In the genomic region with DNA sequence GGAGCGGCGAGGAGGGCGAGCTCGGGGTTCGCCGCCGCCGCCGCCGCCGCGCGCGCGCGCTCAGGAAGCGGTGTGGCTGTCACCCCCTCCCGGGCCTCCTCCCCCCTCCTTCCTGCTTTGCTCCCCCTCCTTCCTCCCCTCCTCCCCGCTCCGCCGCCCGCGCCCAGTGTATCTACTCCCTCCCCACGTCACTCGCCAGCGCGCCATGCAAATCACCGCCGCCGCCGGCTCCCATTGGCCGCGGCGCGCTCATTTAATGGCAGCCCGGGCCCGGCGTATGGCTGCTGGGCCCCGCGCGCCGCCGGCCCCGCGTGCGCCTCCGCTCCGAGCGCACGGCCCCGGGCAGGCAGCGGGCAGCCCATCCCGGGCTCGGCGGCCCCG, we compare ENCODE assay signal across 8 cellular contexts. TPM values are rescaled to one million over a fixed set of nuclear protein-coding genes. Genes with fewer than 3 reads are reported as not detected.
DNase-seq lines count a peak whose midpoint lies in the region; ATAC-seq, FAIRE-seq and TF ChIP-seq lines count a peak whose summit lies in the region.

No MANE protein-coding gene starts in this region.

- H3K9me3 ChIP-seq in HUES6 (ENCODE audit: control insufficient read depth, insufficient read depth, low read depth, low read length) (no peaks in the 10 kb centered on the region), H1 (ENCODE audit: insufficient read depth in 2 of 2, low read depth in 1 of 2, low read length in 1 of 2) (no peaks in the 10 kb centered on the region), subcutaneous abdominal adipose tissue (ENCODE audit: control insufficient read depth in 5 of 5, low read length in 5 of 5) (no peaks in the 10 kb centered on the region)

- no peak overlapping the region for H2AFZ ChIP-seq in H1 (ENCODE audit: low read length)

- no peak overlapping the region for H3K27ac Mint-ChIP-seq in activated CD4-positive, alpha-beta T cell treated with anti-CD3 and anti-CD28 coated beads for 36 hours
- H3K27ac Mint-ChIP-seq in neural crest cell (ENCODE audit: unreplicated experiment), result no peak overlapping the region

- no peak overlapping the region for H4K8ac ChIP-seq in H1 (ENCODE audit: extremely low read depth, insufficient read depth, low read length)

- H3K18ac ChIP-seq in H1 (ENCODE audit: extremely low read depth, low read length), result no peak overlapping the region; the same call in 1 of the 2 replicates

- ATAC-seq in activated CD4-positive, alpha-beta T cell treated with anti-CD3 and anti-CD28 coated beads for 36 hours, result peak; percentile 85
- ATAC-seq in HG03342 (IDR thresholded peaks at IDR 0.05; ENCODE audit: unreplicated experiment) (no peak), GM21825 (IDR thresholded peaks at IDR 0.05; ENCODE audit: unreplicated experiment) (no peak)

- peaks cover 14% of the 10 kb centered on the region for H3K36me3 Mint-ChIP-seq in activated CD4-positive, alpha-beta T cell treated with anti-CD3 and anti-CD28 coated beads for 36 hours (ENCODE audit: low read depth)
- peaks cover 16% of the 10 kb centered on the region for H3K36me3 Mint-ChIP-seq in neural crest cell (ENCODE audit: low read depth)

- DNase-seq in activated CD4-positive, alpha-beta T cell treated with anti-CD3 and anti-CD28 coated beads for 36 hours, result peak; percentile 87
- DNase-seq in H1 (ENCODE audit: low read depth in 1 of 2, low spot score in 2 of 2), result peak in 1 of 2 experiments; percentile 82
- DNase-seq in neural crest cell (ENCODE audit: low read depth, low spot score), result peak; percentile 89
- no peak for DNase-seq in EL

- H3K27me3 ChIP-seq in HUES6 (ENCODE audit: control insufficient read depth, insufficient read depth, low read length) (peaks cover 98% of the 10 kb centered on the region), H1 (replicated peaks in 1 of 4; ENCODE audit: control insufficient read depth in 3 of 4, extremely low read depth in 1 of 4, insufficient read depth in 3 of 4, low read length in 3 of 4) (peaks cover 83 to 95% (median 89%) of the 10 kb centered on the region in 4 experiments), subcutaneous abdominal adipose tissue (ENCODE audit: control insufficient read depth in 5 of 5, insufficient read depth in 4 of 5, low read length in 5 of 5) (peaks cover 44 to 71% (median 66%) of the 10 kb centered on the region in 5 donors)

- no peak for TF ChIP-seq POLR2A in H1 (IDR thresholded peaks at IDR 0.05; ENCODE audit: control extremely low read depth in 1 of 2, low read depth in 2 of 2, low read length in 2 of 2)

- peaks cover 63% of the 10 kb centered on the region for H3K27me3 Mint-ChIP-seq in activated CD4-positive, alpha-beta T cell treated with anti-CD3 and anti-CD28 coated beads for 36 hours
- H3K27me3 Mint-ChIP-seq in neural crest cell (ENCODE audit: low read depth), result peaks cover 73% of the 10 kb centered on the region

- no peaks in the 10 kb centered on the region for H3K79me1 ChIP-seq in H1 (ENCODE audit: low read depth, low read length)

- H3K79me2 ChIP-seq in H1 (ENCODE audit: control insufficient read depth in 1 of 2, insufficient read depth in 2 of 2, low read length in 2 of 2), result no peaks in the 10 kb centered on the region

- H3K14ac ChIP-seq in H1 (ENCODE audit: insufficient read length), result no peak overlapping the region

- H2BK12ac ChIP-seq in H1 (ENCODE audit: low read depth, low read length), result no peak overlapping the region

- no peak overlapping the region for H3K4ac ChIP-seq in H1 (replicated peaks; ENCODE audit: insufficient read length, low read depth, low read length)

- H3K36me3 ChIP-seq in HUES6 (ENCODE audit: control insufficient read depth, insufficient read depth, low read length) (no peaks in the 10 kb centered on the region), H1 (ENCODE audit: control insufficient read depth in 2 of 4, insufficient read depth in 4 of 4, low read length in 3 of 4) (peaks cover 0 to 10% (median 0%) of the 10 kb centered on the region in 4 experiments; a peak in 1 of 8 replicates), subcutaneous abdominal adipose tissue (ENCODE audit: control insufficient read depth in 5 of 5, insufficient read depth in 5 of 5, low read length in 5 of 5) (no peaks in the 10 kb centered on the region)

- 0 out of 3 replicates have a peak, but pooled peaks of 1 of the 2 experiments have one; percentile 4 for TF ChIP-seq EP300 in H1 (IDR thresholded peaks at IDR 0.05; ENCODE audit: borderline replicate concordance in 1 of 2, low read depth in 2 of 2, low read length in 2 of 2)

- no peak overlapping the region for H3K23ac ChIP-seq in H1 (ENCODE audit: insufficient read length)

- no peak overlapping the region for H2BK15ac ChIP-seq in H1 (ENCODE audit: low read length)

- CTCF ChIA-PET in activated CD4-positive, alpha-beta T cell treated with anti-CD3 and anti-CD28 coated beads for 36 hours (lab: Charles Lee), result no interaction called here
- CTCF ChIA-PET in H1 (lab: Charles Lee; ENCODE audit: partially characterized antibody), result interaction anchor here (0.7 to 2.9 kb wide), 4 partner anchors 36 to 377 kb away, joined by 3 to 16 read pairs (median 4); no protein-coding TSS in a partner anchor

- no peaks in the 10 kb centered on the region; the same call in 1 of the 2 replicates for H3K23me2 ChIP-seq in H1 (ENCODE audit: low read depth, low read length)

- H2BK5ac ChIP-seq in H1 (ENCODE audit: low read depth, low read length), result no peak overlapping the region

- no peak overlapping the region for H2BK120ac ChIP-seq in H1 (replicated peaks; ENCODE audit: low read depth, low read length)

- H3K4me3 Mint-ChIP-seq in activated CD4-positive, alpha-beta T cell treated with anti-CD3 and anti-CD28 coated beads for 36 hours, result no peak overlapping the region
- peak overlapping the region; percentile 86 for H3K4me3 Mint-ChIP-seq in neural crest cell

- no peak for TF ChIP-seq CTCF in H1 (IDR thresholded peaks at IDR 0.05; ENCODE audit: control extremely low read depth in 1 of 3, insufficient read depth in 1 of 3, low read depth in 1 of 3, low read length in 3 of 3)
- no peak for TF ChIP-seq CTCF in neural crest cell (conservative IDR thresholded peaks at IDR 0.05)

- H3K27ac ChIP-seq in HUES6 (ENCODE audit: low read depth, low read length) (no peak overlapping the region), H1 (ENCODE audit: low read depth, low read length) (no peak overlapping the region), subcutaneous abdominal adipose tissue (ENCODE audit: low read depth, low read length) (no peak overlapping the region)

- H3K9ac ChIP-seq in HUES6 (ENCODE audit: low read length), result no peak overlapping the region
- no peak overlapping the region for H3K9ac ChIP-seq in H1 (replicated peaks in 1 of 4; ENCODE audit: extremely low read depth in 1 of 4, low read depth in 3 of 4, low read length in 3 of 4)
- no peak overlapping the region for H3K9ac ChIP-seq in subcutaneous abdominal adipose tissue (ENCODE audit: low read length in 5 of 5)

- POLR2A ChIA-PET in activated CD4-positive, alpha-beta T cell treated with anti-CD3 and anti-CD28 coated beads for 36 hours (lab: Charles Lee), result no interaction called here
- POLR2A ChIA-PET in H1 (lab: Charles Lee; ENCODE audit: partially characterized antibody), result no interaction called here

- peaks cover 9 to 18% of the 10 kb centered on the region in 2 experiments for H4K20me1 ChIP-seq in H1 (replicated peaks in 1 of 2; ENCODE audit: control insufficient read depth in 1 of 2, insufficient read depth in 2 of 2, low read length in 2 of 2)

- H3K4me1 ChIP-seq in HUES6 (ENCODE audit: control insufficient read depth, insufficient read depth, low read length), result peaks cover 12% of the 10 kb centered on the region
- peaks cover 0 to 28% (median 10%) of the 10 kb centered on the region in 4 experiments; a peak in 6 of 7 replicates for H3K4me1 ChIP-seq in H1 (replicated peaks in 1 of 4; ENCODE audit: control insufficient read depth in 3 of 4, insufficient read depth in 4 of 4, low read length in 3 of 4)
- H3K4me1 ChIP-seq in subcutaneous abdominal adipose tissue (ENCODE audit: control insufficient read depth in 5 of 5, insufficient read depth in 5 of 5, low read length in 5 of 5), result peaks cover 0 to 24% (median 12%) of the 10 kb centered on the region in 5 donors

- H3K4me2 ChIP-seq in H1 (ENCODE audit: insufficient read depth in 1 of 2, low read depth in 2 of 2, low read length in 2 of 2), result peak overlapping the region; percentile 61 to 86

- peaks cover 3% of the 10 kb centered on the region for H3K9me3 Mint-ChIP-seq in activated CD4-positive, alpha-beta T cell treated with anti-CD3 and anti-CD28 coated beads for 36 hours (ENCODE audit: low read depth)
- no peaks in the 10 kb centered on the region for H3K9me3 Mint-ChIP-seq in neural crest cell

- no peak overlapping the region for H2AK5ac ChIP-seq in H1 (ENCODE audit: low read depth, low read length)

- H2BK20ac ChIP-seq in H1 (ENCODE audit: low read length), result no peak overlapping the region

- H4K5ac ChIP-seq in H1 (ENCODE audit: insufficient read length, low read depth, low read length), result no peak overlapping the region

- H3K4me1 Mint-ChIP-seq in activated CD4-positive, alpha-beta T cell treated with anti-CD3 and anti-CD28 coated beads for 36 hours, result peaks cover 11% of the 10 kb centered on the region
- peaks cover 58% of the 10 kb centered on the region for H3K4me1 Mint-ChIP-seq in neural crest cell

- WGBS in H1 (ENCODE audit: extremely low coverage in 1 of 2, insufficient coverage in 1 of 2, insufficient read length in 1 of 2, insufficient replicate concordance in 2 of 2, low coverage in 1 of 2, low lambda C conversion rate in 2 of 2, missing lambda C conversion rate in 1 of 2), 2 experiments, result 2% methylated on average over 15 of the region's 56 CpGs; no CpG with 5 or more reads in 1 of the 2 experiments

- no peak overlapping the region for H4K91ac ChIP-seq in H1 (replicated peaks; ENCODE audit: insufficient read length, low read length)

- intact Hi-C loops in activated CD4-positive, alpha-beta T cell treated with anti-CD3 and anti-CD28 coated beads for 36 hours (cut with DNase I, micrococcal nuclease), result loop anchor here in 1 of 2 experiments (2.0 kb wide), 1 partner anchor 520 kb away; no protein-coding TSS in a partner anchor

- TF ChIP-seq RAD21 in H1 (IDR thresholded peaks at IDR 0.05 in 1 of 2, conservative IDR thresholded peaks at IDR 0.05 in 1 of 2; ENCODE audit: low read depth in 2 of 2, low read length in 2 of 2), result no peak

- no peak overlapping the region for H3K56ac ChIP-seq in H1 (replicated peaks; ENCODE audit: insufficient read length, low read depth, low read length)

- no peak for FAIRE-seq in H1 (lab: Jason Lieb, UNC)

- H3K4me3 ChIP-seq in HUES6 (ENCODE audit: low read depth, low read length) (peak overlapping the region; percentile 62), H1 (ENCODE audit: extremely low read depth in 1 of 4, insufficient read depth in 2 of 4, low read depth in 3 of 4, low read length in 4 of 4) (peak overlapping the region; percentile 21 to 66 (median 32)), subcutaneous abdominal adipose tissue (ENCODE audit: low read depth in 1 of 5, low read length in 5 of 5) (peak overlapping the region in 4 of 5 donors; percentile 32 to 45 (median 40))

RNA-seq across cellular contexts. Expression of a gene that starts 0.3 kb away (rescaled TPM):
- not detected for total RNA-seq in activated CD4-positive, alpha-beta T cell treated with anti-CD3 and anti-CD28 coated beads for 36 hours
- total RNA-seq in H1 (2021; fragmentation: NEBNext Ultra II Directional; extraction: Animal tissue kit (Norgen Biotek cat#: 25700)), result 0.09 and 0.11 TPM in 2 replicates
- polyA plus RNA-seq in H1 (2011; rRNA removed), result 0.03 and 0.05 TPM in 2 replicates
- polyA plus RNA-seq in H1 (2011; cell fraction: cytosol; rRNA removed), result 0.04 TPM
- 0.11 TPM for polyA plus RNA-seq in H1 (2011; cell fraction: nucleus; rRNA removed)
- polyA plus RNA-seq in H1 (2012, experiment 1 of 2), result 0.09 to 0.11 TPM (median 0.09 TPM) in 3 of 4 replicates, not detected in the other
- 0.20 TPM for polyA plus RNA-seq in H1 (2012, experiment 2 of 2)
- polyA plus RNA-seq in H1 (2013, experiment 1 of 2), result 0.08 TPM
- 0.06 TPM for polyA plus RNA-seq in H1 (2013, experiment 2 of 2)
- 0.07 TPM in 1 of 2 replicates, not detected in the other for polyA minus RNA-seq in H1 (2011; rRNA and poly(A)+ RNA removed)
- polyA minus RNA-seq in H1 (2011; cell fraction: cytosol; rRNA and poly(A)+ RNA removed), result not detected
- 0.20 TPM for polyA minus RNA-seq in H1 (2011; cell fraction: nucleus; rRNA and poly(A)+ RNA removed)
- 41.2 and 41.4 TPM in 2 replicates for total RNA-seq in neural crest cell

Comparison
In these comparisons a context has a peak if more than half of its experiments do, and no peak if none do; other contexts are left out.
1. RNA of a gene that starts 0.3 kb away (total RNA-seq): 41.2 to 41.4 TPM in neural crest cell; 0.09 to 0.11 TPM in H1 and not detected in activated CD4-positive, alpha-beta T cell treated with anti-CD3 and anti-CD28 coated beads for 36 hours; every median in the first group is over 10 times any median in the second.
2. Peak in every context shown above with its lines, with median percentiles within 50 percentile points of each other: H3K4me3 ChIP-seq.